In genomic region chr3:17044844-17045243, GRCh38 we compare ENCODE assay signal across 14 cellular contexts.
DNase-seq lines count a peak whose midpoint lies in the region; ATAC-seq and TF ChIP-seq lines count a peak whose summit lies in the region.
"Had no signal": no experiment of that assay in that cellular context is flagged by ENCODE, and none has a peak within 500 bp of the region (broad histone marks: within the 10 kb centered on the region; RNA-seq: fewer than 3 reads in every experiment).

No MANE protein-coding gene starts in this region.

- peaks cover 8% of the 10 kb centered on the region for H3K9me3 Mint-ChIP-seq in activated CD8-positive, alpha-beta memory T cell treated with anti-CD3 and anti-CD28 coated beads, Interleukin-2, amount 10 ng/mL, durations not matched to agents 7 days and 5 days (ENCODE audit: low read depth)

- peak; percentile 35 for DNase-seq in GM13977 (ENCODE audit: low spot score)
- no peak for DNase-seq in dermis blood vessel endothelial cell
- no peak for DNase-seq in HT-29 (ENCODE audit: low spot score)
- DNase-seq in Kasumi-1 (lab: John Stamatoyannopoulos, UW) = no peak
- no peak for DNase-seq in activated CD8-positive, alpha-beta memory T cell treated with anti-CD3 and anti-CD28 coated beads, Interleukin-2, amount 10 ng/mL, durations not matched to agents 7 days and 5 days
- DNase-seq: activated T-cell treated with anti-CD3 and anti-CD28 coated beads, Interleukin-2, amount 50 U/mL, for 1 hour; caudate nucleus; Peyer's patch had no signal

- peaks cover 43% of the 10 kb centered on the region for H3K4me1 Mint-ChIP-seq in activated CD8-positive, alpha-beta memory T cell treated with anti-CD3 and anti-CD28 coated beads, Interleukin-2, amount 10 ng/mL, durations not matched to agents 7 days and 5 days

- H3K4me3 Mint-ChIP-seq in activated CD8-positive, alpha-beta memory T cell treated with anti-CD3 and anti-CD28 coated beads, Interleukin-2, amount 10 ng/mL, durations not matched to agents 7 days and 5 days = no peak overlapping the region
- H3K4me3 Mint-ChIP-seq: neural progenitor cell; stimulated activated memory B cell treated with anti-CD40 and anti-IgM and Interleukin-4, amounts not matched to agents 10 μg/mL and 1 μg/mL and 100 μg/mL, for 72 hours had no signal

- no peaks in the 10 kb centered on the region for H3K27me3 Mint-ChIP-seq in activated CD8-positive, alpha-beta memory T cell treated with anti-CD3 and anti-CD28 coated beads, Interleukin-2, amount 10 ng/mL, durations not matched to agents 7 days and 5 days
- H3K27me3 Mint-ChIP-seq: stimulated activated memory B cell treated with anti-CD40 and anti-IgM and Interleukin-4, amounts not matched to agents 10 μg/mL and 1 μg/mL and 100 μg/mL, for 72 hours had no signal

- ATAC-seq in GM19328 (IDR thresholded peaks at IDR 0.05; ENCODE audit: unreplicated experiment) (peak; percentile 89), HG02763 (IDR thresholded peaks at IDR 0.05; ENCODE audit: unreplicated experiment) (peak; percentile 76), HG03521 (IDR thresholded peaks at IDR 0.05; ENCODE audit: unreplicated experiment) (peak; percentile 80)
- no peak for ATAC-seq in activated CD8-positive, alpha-beta memory T cell treated with anti-CD3 and anti-CD28 coated beads, Interleukin-2, amount 10 ng/mL, durations not matched to agents 7 days and 5 days
- ATAC-seq: HCT116; stimulated activated memory B cell treated with anti-CD40 and anti-IgM and Interleukin-4, amounts not matched to agents 10 μg/mL and 1 μg/mL and 100 μg/mL, for 72 hours had no signal

- TF ChIP-seq CTCF in GM13977 (IDR thresholded peaks at IDR 0.05; ENCODE audit: extremely low read depth, insufficient read depth, missing control alignments) = no peak

- H3K27ac Mint-ChIP-seq in activated CD8-positive, alpha-beta memory T cell treated with anti-CD3 and anti-CD28 coated beads, Interleukin-2, amount 10 ng/mL, durations not matched to agents 7 days and 5 days = no peak overlapping the region
- H3K27ac Mint-ChIP-seq: neural progenitor cell; stimulated activated memory B cell treated with anti-CD40 and anti-IgM and Interleukin-4, amounts not matched to agents 10 μg/mL and 1 μg/mL and 100 μg/mL, for 72 hours had no signal

- CTCF ChIA-PET in activated CD8-positive, alpha-beta memory T cell treated with anti-CD3 and anti-CD28 coated beads, Interleukin-2, amount 10 ng/mL, durations not matched to agents 7 days and 5 days (lab: Charles Lee) = no interaction called here

- in situ Hi-C loops in GM13977 (cut with MboI; ENCODE audit: low pct_unique_long_range_greater_than_20kb, low sequenced_read_pairs, unreplicated experiment) = no loop called here

- H3K36me3 Mint-ChIP-seq in activated CD8-positive, alpha-beta memory T cell treated with anti-CD3 and anti-CD28 coated beads, Interleukin-2, amount 10 ng/mL, durations not matched to agents 7 days and 5 days = peaks cover 52% of the 10 kb centered on the region
- H3K36me3 Mint-ChIP-seq: neural progenitor cell had no signal
